ENCODE assay signal across 24 cellular contexts in the genomic region with DNA sequence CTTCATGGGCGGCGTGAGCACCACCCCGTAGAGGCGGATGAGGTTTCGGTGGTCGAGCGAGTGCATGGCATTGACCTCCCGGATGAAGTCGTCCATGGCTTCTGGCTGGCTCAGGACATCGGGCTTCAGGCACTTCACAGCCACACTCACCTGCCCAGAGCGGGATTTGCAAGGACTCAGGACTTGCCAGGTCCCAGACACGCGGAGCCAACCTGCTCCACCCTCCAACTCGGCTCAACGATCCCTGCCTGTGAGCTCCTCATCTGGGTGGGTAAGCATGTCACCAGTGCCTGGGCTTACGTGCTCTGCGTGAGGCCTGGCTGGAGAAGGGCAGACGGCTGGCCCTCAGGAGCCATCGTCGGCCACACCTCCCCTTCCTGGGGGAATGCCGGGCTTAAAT.
"Had no signal": no experiment of that assay in that cellular context is flagged by ENCODE, and none has a peak within 500 bp of the region (broad histone marks: within the 10 kb centered on the region; RNA-seq: fewer than 3 reads in every experiment).

No MANE protein-coding gene starts in this region.

- H3K4me3 ChIP-seq: Peyer's patch, SJCRH30 had no signal

- H3K9me3 ChIP-seq: Peyer's patch, SJCRH30, SK-N-SH had no signal

- H3K4me2 ChIP-seq: SK-N-SH had no signal

- H3K27ac Mint-ChIP-seq: activated CD4-positive, alpha-beta memory T cell treated with anti-CD3 and anti-CD28 coated beads for 36 hours; activated CD4-positive, alpha-beta T cell treated with anti-CD3 and anti-CD28 coated beads, Interleukin-2, amount 10 ng/mL, durations not matched to agents 7 days and 5 days; activated naive CD4-positive, alpha-beta T cell treated with anti-CD3 and anti-CD28 coated beads for 36 hours; activated naive CD8-positive, alpha-beta T cell; activated T-helper 17 cell treated with anti-CD3 and anti-CD28 coated beads, Interleukin-2, amount 50 U/mL, for 72 hours had no signal

- H3K4me1 Mint-ChIP-seq: activated T-helper 17 cell treated with anti-CD3 and anti-CD28 coated beads, Interleukin-2, amount 50 U/mL, for 72 hours had no signal

- H3K27me3 ChIP-seq: Peyer's patch, SJCRH30 had no signal

- H3K36me3 Mint-ChIP-seq: activated naive CD8-positive, alpha-beta T cell had no signal

- H3K9me3 Mint-ChIP-seq: activated CD4-positive, alpha-beta memory T cell treated with anti-CD3 and anti-CD28 coated beads for 36 hours; activated CD4-positive, alpha-beta T cell treated with anti-CD3 and anti-CD28 coated beads, Interleukin-2, amount 10 ng/mL, durations not matched to agents 7 days and 5 days; activated naive CD4-positive, alpha-beta T cell treated with anti-CD3 and anti-CD28 coated beads for 36 hours; activated T-helper 17 cell treated with anti-CD3 and anti-CD28 coated beads, Interleukin-2, amount 50 U/mL, for 72 hours; brain had no signal

- H3K27me3 Mint-ChIP-seq: activated CD4-positive, alpha-beta memory T cell treated with anti-CD3 and anti-CD28 coated beads for 36 hours; activated CD4-positive, alpha-beta T cell treated with anti-CD3 and anti-CD28 coated beads, Interleukin-2, amount 10 ng/mL, durations not matched to agents 7 days and 5 days; activated naive CD8-positive, alpha-beta T cell; activated T-helper 17 cell treated with anti-CD3 and anti-CD28 coated beads, Interleukin-2, amount 50 U/mL, for 72 hours; brain had no signal

- ATAC-seq: activated T-helper 17 cell treated with anti-CD3 and anti-CD28 coated beads, Interleukin-2, amount 50 U/mL, for 72 hours had no signal

- H3K27ac ChIP-seq: Peyer's patch, SJCRH30, VCaP had no signal

- H3K9me2 ChIP-seq: SK-N-SH had no signal

- H3K4me3 Mint-ChIP-seq: activated CD4-positive, alpha-beta memory T cell treated with anti-CD3 and anti-CD28 coated beads for 36 hours; activated CD4-positive, alpha-beta T cell treated with anti-CD3 and anti-CD28 coated beads, Interleukin-2, amount 10 ng/mL, durations not matched to agents 7 days and 5 days; activated naive CD4-positive, alpha-beta T cell treated with anti-CD3 and anti-CD28 coated beads for 36 hours; activated naive CD8-positive, alpha-beta T cell; activated T-helper 17 cell treated with anti-CD3 and anti-CD28 coated beads, Interleukin-2, amount 50 U/mL, for 72 hours; brain had no signal

- H3K9ac ChIP-seq: SK-N-SH had no signal

- DNase-seq: activated CD4-positive, alpha-beta memory T cell treated with anti-CD3 and anti-CD28 coated beads for 36 hours; activated CD4-positive, alpha-beta T cell treated with anti-CD3 and anti-CD28 coated beads, Interleukin-2, amount 10 ng/mL, durations not matched to agents 7 days and 5 days; activated CD4-positive, CD25-positive, alpha-beta regulatory T cell; activated CD8-positive, alpha-beta memory T cell treated with anti-CD3 and anti-CD28 coated beads for 24 hours; activated gamma-delta T cell; activated naive CD4-positive, alpha-beta T cell treated with anti-CD3 and anti-CD28 coated beads for 36 hours; activated T-cell treated with anti-CD3 and anti-CD28 coated beads, Interleukin-2, amount 50 U/mL, for 48 hours; amygdala; KG1; NCI-H1048; NCI-H1930; NCI-H2107; NCI-H510A treated with DMSO at 0.1 percent for 48 hours; NCI-H69; NK-92 treated with Interleukin-12 subunit alpha and Interleukin-12 subunit beta, amount 100 ng/mL, for 24 hours; OCI-M1; Peyer's patch; SJCRH30; SK-N-SH; T-helper 1 cell had no signal
